Comparison of ENCODE assay signal across 31 cellular contexts in the genomic region with DNA sequence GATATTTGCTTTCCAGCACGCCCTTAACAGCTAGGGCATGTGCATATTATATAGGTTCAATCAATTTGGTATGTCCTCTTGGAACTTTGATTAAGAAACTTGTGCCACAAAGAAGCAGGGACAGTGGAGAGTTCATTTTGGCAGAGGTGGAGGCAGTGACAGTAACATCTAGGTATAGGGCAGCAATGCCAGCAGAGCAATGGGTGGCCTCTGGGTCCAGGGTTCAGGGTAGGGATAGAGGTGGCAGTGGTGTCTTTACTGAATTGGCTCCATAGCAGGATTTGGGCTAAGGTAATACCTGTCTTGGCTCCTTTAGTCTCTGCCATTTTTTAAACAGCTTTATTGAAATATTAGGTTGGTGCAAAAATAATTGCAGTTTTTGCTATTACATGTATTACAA.
"Had no signal": no experiment of that assay in that cellular context is flagged by ENCODE, and none has a peak within 500 bp of the region (broad histone marks: within the 10 kb centered on the region; RNA-seq: fewer than 3 reads in every experiment).

No MANE protein-coding gene starts in this region.

- H3K36me3 ChIP-seq: ascending aorta, cardiac muscle cell had no signal

- H3K9me3 ChIP-seq: ascending aorta had no signal

- ATAC-seq: activated CD8-positive, alpha-beta T cell treated with anti-CD3 and anti-CD28 coated beads for 36 hours; activated naive CD8-positive, alpha-beta T cell treated with anti-CD3 and anti-CD28 coated beads, Interleukin-2, amount 50 U/mL, for 24 hours; activated T-cell treated with anti-CD3 and anti-CD28 coated beads, Interleukin-2, amount 50 U/mL, for 4 hours; activated T-cell treated with anti-CD3 and anti-CD28 coated beads, Interleukin-2, amount 50 U/mL, for 72 hours; activated T-helper 17 cell treated with anti-CD3 and anti-CD28 coated beads, Interleukin-2, amount 50 U/mL, for 72 hours had no signal

- H3K4me1 ChIP-seq: ascending aorta had no signal

- H3K27me3 ChIP-seq: ascending aorta, cardiac muscle cell had no signal

- FAIRE-seq: bronchial epithelial cell, TTC549 had no signal

- DNase-seq: activated B cell treated with CpG ODN at 0.5 μM for 24 hours; activated CD4-positive, alpha-beta memory T cell treated with anti-CD3 and anti-CD28 coated beads for 36 hours; activated CD4-positive, alpha-beta T cell treated with anti-CD3 and anti-CD28 coated beads for 4 hours; activated CD4-positive, alpha-beta T cell treated with anti-CD3 and anti-CD28 coated beads, Interleukin-2, amount 10 ng/mL, durations not matched to agents 24 days and 14 days; activated CD4-positive, alpha-beta T cell treated with anti-CD3 and anti-CD28 coated beads, Interleukin-2, amount 50 U/mL, for 1 hour; activated CD4-positive, alpha-beta T cell treated with anti-CD3 and anti-CD28 coated beads, Interleukin-2, amount 50 U/mL, for 4 hours; activated CD4-positive, CD25-positive, alpha-beta regulatory T cell treated with anti-CD3 and anti-CD28 coated beads, Interleukin-2, amount 50 U/mL, for 72 hours; activated CD8-positive, alpha-beta memory T cell treated with anti-CD3 and anti-CD28 coated beads, Interleukin-2, amount 50 U/mL, for 4 hours; activated CD8-positive, alpha-beta T cell treated with anti-CD3 and anti-CD28 coated beads for 36 hours; activated effector memory CD4-positive, alpha-beta T cell treated with anti-CD3 and anti-CD28 coated beads, Interleukin-2, amount 50 U/mL, for 16 hours; activated naive CD4-positive, alpha-beta T cell treated with anti-CD3 and anti-CD28 coated beads, Interleukin-2, amount 10 ng/mL, durations not matched to agents 7 days and 5 days; activated naive CD4-positive, alpha-beta T cell treated with Interleukin-2 at 50 U/mL for 16 hours; activated naive CD8-positive, alpha-beta T cell treated with anti-CD3 and anti-CD28 coated beads, Interleukin-2, amount 10 ng/mL, durations not matched to agents 7 days and 5 days; activated naive CD8-positive, alpha-beta T cell treated with anti-CD3 and anti-CD28 coated beads, Interleukin-2, amount 50 U/mL, for 24 hours; activated T-cell treated with anti-CD3 and anti-CD28 coated beads for 4 hours; activated T-cell treated with anti-CD3 and anti-CD28 coated beads, Interleukin-2, amount 50 U/mL, for 1 hour; activated T-cell treated with anti-CD3 and anti-CD28 coated beads, Interleukin-2, amount 50 U/mL, for 4 hours; activated T-cell treated with anti-CD3 and anti-CD28 coated beads, Interleukin-2, amount 50 U/mL, for 72 hours; amygdala; anterior cingulate cortex; caudate nucleus; SW 1271; T-helper 1 cell; T-helper 2 cell; T-helper 9 cell had no signal

- H3K27ac ChIP-seq: ascending aorta, cardiac muscle cell, VCaP had no signal

- H3K4me3 ChIP-seq: ascending aorta, cardiac muscle cell had no signal
